ENCODE assay signal across 9 cellular contexts in the genomic region with DNA sequence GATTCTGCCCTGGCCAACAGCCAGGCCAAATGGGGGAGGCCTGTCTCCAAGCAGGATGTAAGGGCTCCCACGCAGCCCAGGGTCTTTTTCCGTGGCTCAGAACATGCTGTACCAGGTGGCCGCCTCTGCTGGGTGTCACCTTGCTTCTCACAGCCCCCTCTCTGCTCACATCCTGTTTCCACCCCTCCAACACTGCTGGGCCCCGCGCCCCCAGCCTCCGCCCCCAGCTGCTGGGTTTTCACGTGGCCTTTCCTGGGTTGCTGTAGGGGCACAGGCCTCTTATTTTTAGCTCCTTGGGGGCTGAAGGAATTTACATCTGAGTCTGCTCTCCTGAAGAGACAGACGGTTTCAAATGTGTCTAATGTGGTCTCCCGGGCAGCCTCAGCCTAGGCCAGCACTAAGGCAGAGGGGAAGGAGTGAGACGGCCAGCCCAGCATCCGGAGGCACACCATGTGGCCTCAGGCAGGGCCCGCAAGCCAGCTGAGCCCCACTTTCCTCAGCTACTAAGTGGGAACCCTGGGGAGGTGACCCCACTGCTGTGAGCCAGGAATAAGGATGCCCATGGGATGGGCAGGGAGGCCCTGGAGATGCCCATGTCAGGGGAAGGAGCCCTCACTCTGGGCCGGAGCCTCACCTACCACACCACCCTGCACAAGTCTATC. TPM values are rescaled to one million over a fixed set of nuclear protein-coding genes. Genes with fewer than 3 reads are reported as not detected.
DNase-seq lines count a peak whose midpoint lies in the region; ATAC-seq and TF ChIP-seq lines count a peak whose summit lies in the region.
"Had no signal": no experiment of that assay in that cellular context is flagged by ENCODE, and none has a peak within 500 bp of the region (broad histone marks: within the 10 kb centered on the region; RNA-seq: fewer than 3 reads in every experiment).

No MANE protein-coding gene starts in this region.

- intact Hi-C loops in spleen (cut with DNase I; ENCODE audit: low total_unique reads) (no loop called here), aorta (cut with DNase I) (no loop called here)

- peaks cover 22% of the 10 kb centered on the region for H3K4me1 Mint-ChIP-seq in WTC11

- H3K4me3 ChIP-seq in Loucy (ENCODE audit: low read length, poor library complexity, severe bottlenecking) (peak overlapping the region; percentile 69), spleen (peak overlapping the region in 2 of 8 donors; percentile 15 to 55), aorta (ENCODE audit: low read length in 2 of 2) (no peak overlapping the region)

- ATAC-seq in GM21447 (IDR thresholded peaks at IDR 0.05; ENCODE audit: unreplicated experiment) (peak; percentile 58), WTC11 (no peak), aorta (ENCODE audit: low FRiP score) (no peak)

- TF ChIP-seq CTCF in Loucy (conservative IDR thresholded peaks at IDR 0.05; ENCODE audit: low read length) (no peak), spleen (IDR thresholded peaks at IDR 0.05 in 8 of 11, conservative IDR thresholded peaks at IDR 0.05 in 3 of 11) (no peak), WTC11 (IDR thresholded peaks at IDR 0.05) (no peak)

- H3K27ac Mint-ChIP-seq in WTC11, result no peak overlapping the region

- H4K20me1 ChIP-seq in Loucy (ENCODE audit: insufficient read depth, low read length, poor library complexity, severe bottlenecking), result no peaks in the 10 kb centered on the region

- H3K9me3 ChIP-seq in Loucy (ENCODE audit: insufficient read depth, low read depth, low read length) (no peaks in the 10 kb centered on the region), spleen (peaks cover 0 to 8% (median 0%) of the 10 kb centered on the region in 8 donors), aorta (ENCODE audit: control insufficient read depth, low read length) (no peaks in the 10 kb centered on the region)

- WGBS in spleen, 5 donors, result 20 to 42% (median 31%) methylated on average over 11 to 13 of the region's 13 CpGs
- 81 to 82% methylated on average over 13 of the region's 13 CpGs for WGBS in aorta, 2 donors

- POLR2A ChIA-PET in WTC11 (lab: Charles Lee), result no interaction called here

- H3K79me2 ChIP-seq in Loucy (ENCODE audit: insufficient read depth, low read length), result no peaks in the 10 kb centered on the region

- H3K4me1 ChIP-seq in Loucy (ENCODE audit: insufficient read depth, low read length, poor library complexity, severe bottlenecking), result peaks cover 47% of the 10 kb centered on the region
- H3K4me1 ChIP-seq in spleen, result peaks cover 16 to 64% (median 48%) of the 10 kb centered on the region in 6 donors
- H3K4me1 ChIP-seq in aorta (ENCODE audit: control insufficient read depth in 1 of 2, insufficient read depth in 2 of 2, low read length in 2 of 2), result no peaks in the 10 kb centered on the region

- H3K9ac ChIP-seq in Loucy (ENCODE audit: low read depth, low read length, poor library complexity, severe bottlenecking), result peak overlapping the region; percentile 85

- H3K4me2 ChIP-seq in Loucy (ENCODE audit: low read depth, low read length, poor library complexity, severe bottlenecking), result peak overlapping the region; percentile 75

- no peaks in the 10 kb centered on the region for H3K36me3 Mint-ChIP-seq in WTC11

- no peaks in the 10 kb centered on the region for H3K36me3 ChIP-seq in Loucy (ENCODE audit: insufficient read depth, low read length)
- H3K36me3 ChIP-seq in spleen, result no peaks in the 10 kb centered on the region
- no peaks in the 10 kb centered on the region for H3K36me3 ChIP-seq in aorta (ENCODE audit: control insufficient read depth in 1 of 2, insufficient read depth in 2 of 2, low read length in 1 of 2)

- no peak overlapping the region for H3K4me3 Mint-ChIP-seq in WTC11

- DNase-seq in GM03348 (ENCODE audit: low spot score) (peak; percentile 4), spleen (peak; percentile 92), WTC11 (ENCODE audit: low spot score) (no peak), LoVo (ENCODE audit: low spot score) (no peak), aorta (no peak)
- peak; percentile 86 for DNase-seq in activated naive CD4-positive, alpha-beta T cell treated with anti-CD3 and anti-CD28 coated beads, Interleukin-2, amount 50 U/mL, for 16 hours

- H3K9me3 Mint-ChIP-seq in WTC11, result peaks cover 4% of the 10 kb centered on the region; the same call in 1 of the 2 replicates

- no peak overlapping the region for H2AFZ ChIP-seq in Loucy (ENCODE audit: low read length)

- H3F3A ChIP-seq in Loucy (ENCODE audit: low read depth), result peaks cover 14% of the 10 kb centered on the region

- no peaks in the 10 kb centered on the region; the same call in 1 of the 2 replicates for H3K27me3 Mint-ChIP-seq in WTC11 (ENCODE audit: low read depth)

- no peaks in the 10 kb centered on the region for H3K27me3 ChIP-seq in Loucy (ENCODE audit: insufficient read depth, low read length, poor library complexity, severe bottlenecking)
- H3K27me3 ChIP-seq in spleen (replicated peaks in 1 of 7), result no peaks in the 10 kb centered on the region
- H3K27me3 ChIP-seq in aorta (ENCODE audit: control insufficient read depth in 1 of 2, insufficient read depth in 2 of 2, low read length in 1 of 2), result no peaks in the 10 kb centered on the region

- TF ChIP-seq POLR2A in spleen (IDR thresholded peaks at IDR 0.05), result peak in 1 of 3 donors; percentile 23

- H3K27ac ChIP-seq in spleen (peak overlapping the region; percentile 69 to 93 (median 84)), aorta (ENCODE audit: low read depth in 1 of 2, low read length in 2 of 2) (no peak overlapping the region)
- H3K27ac ChIP-seq: epithelial cell of prostate had no signal

- H3K9me2 ChIP-seq in Loucy (replicated peaks; ENCODE audit: low read depth, low read length), result no peaks in the 10 kb centered on the region

- CTCF ChIA-PET in WTC11 (lab: Charles Lee), result interaction anchor here (1.0 to 2.1 kb wide), 5 partner anchors 10 to 47 kb away, joined by 3 to 11 read pairs (median 4); a partner anchor contains a TSS

TF ChIP-seq in WTC11, 78 proteins besides CTCF, POLR2A, EP300 and RAD21:
- TF ChIP-seq, protein P1, sequence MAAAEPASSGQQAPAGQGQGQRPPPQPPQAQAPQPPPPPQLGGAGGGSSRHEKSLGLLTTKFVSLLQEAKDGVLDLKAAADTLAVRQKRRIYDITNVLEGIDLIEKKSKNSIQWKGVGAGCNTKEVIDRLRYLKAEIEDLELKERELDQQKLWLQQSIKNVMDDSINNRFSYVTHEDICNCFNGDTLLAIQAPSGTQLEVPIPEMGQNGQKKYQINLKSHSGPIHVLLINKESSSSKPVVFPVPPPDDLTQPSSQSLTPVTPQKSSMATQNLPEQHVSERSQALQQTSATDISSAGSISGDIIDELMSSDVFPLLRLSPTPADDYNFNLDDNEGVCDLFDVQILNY (CRISPR knock-in tag; IDR thresholded peaks at IDR 0.05), result no peak
- TF ChIP-seq, protein P2, sequence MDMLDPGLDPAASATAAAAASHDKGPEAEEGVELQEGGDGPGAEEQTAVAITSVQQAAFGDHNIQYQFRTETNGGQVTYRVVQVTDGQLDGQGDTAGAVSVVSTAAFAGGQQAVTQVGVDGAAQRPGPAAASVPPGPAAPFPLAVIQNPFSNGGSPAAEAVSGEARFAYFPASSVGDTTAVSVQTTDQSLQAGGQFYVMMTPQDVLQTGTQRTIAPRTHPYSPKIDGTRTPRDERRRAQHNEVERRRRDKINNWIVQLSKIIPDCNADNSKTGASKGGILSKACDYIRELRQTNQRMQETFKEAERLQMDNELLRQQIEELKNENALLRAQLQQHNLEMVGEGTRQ (CRISPR knock-in tag; IDR thresholded peaks at IDR 0.05), result no peak

RNA-seq across cellular contexts. Expression of a gene that starts 18.7 kb away (rescaled TPM):
- total RNA-seq in spleen, result 10 to 100 TPM; 27.2 to 88.0 (median 45.0) TPM
- 10 to 100 TPM; 24.2 to 60.8 (median 47.6) TPM for polyA plus RNA-seq in spleen
- total RNA-seq in WTC11 (2021), result 4.7 to 6.8 TPM (median 5.8 TPM) in 3 replicates
- 1 to 10 TPM; 5.7 to 7.5 TPM for total RNA-seq in aorta
- polyA plus RNA-seq in aorta, result 1 to 10 TPM; 1.2 to 1.9 TPM

RNA-seq across cellular contexts. Expression of a gene that starts 25.6 kb away (rescaled TPM):
- total RNA-seq in spleen (1 to 10 TPM in 2 of 7 donors, under 1 TPM in 4, not detected in 1; 0.49 to 2.2 (median 0.72) TPM), WTC11 (2021) (0.69 to 1.4 TPM (median 0.79 TPM) in 3 replicates), aorta (under 1 TPM; 0.57 to 0.62 TPM)
- polyA plus RNA-seq in spleen (under 1 TPM; 0.24 to 0.33 (median 0.29) TPM), aorta (not detected)

RNA-seq across cellular contexts. Expression of a gene that starts 44.7 kb away (rescaled TPM):
- total RNA-seq in spleen, result 100 to 1,000 TPM in 5 of 7 donors, 10 to 100 TPM in 2; 89.8 to 174 (median 123) TPM
- 10 to 100 TPM; 45.1 to 73.0 (median 52.2) TPM for polyA plus RNA-seq in spleen
- 199 to 217 TPM (median 201 TPM) in 3 replicates for total RNA-seq in WTC11 (2021)
- total RNA-seq in aorta, result 10 to 100 TPM; 69.3 to 72.7 TPM
- polyA plus RNA-seq in aorta, result 10 to 100 TPM; 23.8 to 36.3 TPM

RNA-seq across cellular contexts. Expression of a gene that starts 47.5 kb away (rescaled TPM):
- total RNA-seq in spleen (10 to 100 TPM in 3 of 7 donors, 1 to 10 TPM in 4; 3.1 to 14.2 (median 9.0) TPM), WTC11 (2021) (4.7 to 6.3 TPM (median 5.8 TPM) in 3 replicates), aorta (10 to 100 TPM in 1 of 2 donors, under 1 TPM in 1; 0.81 to 34.0 TPM)
- polyA plus RNA-seq in spleen (1 to 10 TPM; 1.8 to 4.2 (median 1.8) TPM), aorta (under 1 TPM in 1 of 2 donors, not detected in 1; 0.26 TPM)

Comparison
In these comparisons a context has a peak if more than half of its experiments do, and no peak if none do; other contexts are left out.
1. DNase-seq: peak in GM03348 (single experiment), activated naive CD4-positive, alpha-beta T cell treated with anti-CD3 and anti-CD28 coated beads, Interleukin-2, amount 50 U/mL, for 16 hours (single experiment) and spleen (single experiment); none in WTC11 (single experiment), LoVo (single experiment) and aorta (0 of 2).
2. H3K27ac ChIP-seq: peak in spleen (8 of 8); none in aorta (0 of 2).